ENCODE assay signal across 9 cellular contexts in the genomic region with DNA sequence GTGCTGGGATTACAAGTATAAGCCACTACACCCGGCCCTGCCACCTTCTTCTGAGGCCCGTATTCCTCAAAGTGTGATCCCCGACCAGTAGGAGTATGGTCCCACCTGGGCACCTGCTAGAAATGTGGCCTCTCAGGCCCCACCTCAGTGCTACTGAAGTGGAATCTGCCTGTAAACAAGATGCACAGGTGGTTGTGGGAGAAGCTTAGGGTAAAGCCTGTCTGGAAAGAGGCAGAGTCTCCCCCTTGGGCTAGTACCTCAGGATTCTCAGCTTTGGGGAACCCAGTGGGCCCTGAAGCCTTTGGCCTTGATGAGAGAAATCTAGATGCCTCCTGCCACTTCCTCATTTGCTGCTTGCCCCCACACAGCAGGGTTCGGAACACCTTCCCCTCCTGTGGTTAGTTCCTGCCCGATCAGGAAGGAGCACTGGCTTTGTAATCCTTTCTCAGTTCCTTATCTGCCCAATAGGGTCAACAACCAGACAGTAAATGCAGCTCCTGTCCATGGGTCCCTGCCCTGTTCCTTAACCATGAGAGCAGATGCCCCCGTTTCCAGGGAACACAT. TPM values are rescaled to one million over a fixed set of nuclear protein-coding genes. Genes with fewer than 3 reads are reported as not detected.
DNase-seq lines count a peak whose midpoint lies in the region; ATAC-seq and TF ChIP-seq lines count a peak whose summit lies in the region.
"Had no signal": no experiment of that assay in that cellular context is flagged by ENCODE, and none has a peak within 500 bp of the region (broad histone marks: within the 10 kb centered on the region; RNA-seq: fewer than 3 reads in every experiment).

No MANE protein-coding gene starts in this region.

- no peak for DNase-seq in CD4-positive, alpha-beta T cell
- peak; percentile 45 for DNase-seq in activated CD4-positive, alpha-beta memory T cell treated with anti-CD3 and anti-CD28 coated beads for 36 hours
- DNase-seq in mesenchymal stem cell (no peak), osteocyte (ENCODE audit: extremely low spot score, unreplicated experiment) (no peak), SJCRH30 (no peak), nephron progenitor cell (no peak)

- H2BK15ac ChIP-seq in mesenchymal stem cell (ENCODE audit: low read depth, poor library complexity, severe bottlenecking) = no peak overlapping the region

- TF ChIP-seq CTCF in CD4-positive, alpha-beta T cell (IDR thresholded peaks at IDR 0.05) = no peak
- TF ChIP-seq CTCF in osteocyte (IDR thresholded peaks at IDR 0.05) = no peak
- TF ChIP-seq CTCF in nephron progenitor cell (IDR thresholded peaks at IDR 0.05) = no peak

- peak overlapping the region; percentile 93 for H3K27ac Mint-ChIP-seq in CD4-positive, alpha-beta T cell
- H3K27ac Mint-ChIP-seq in activated CD4-positive, alpha-beta memory T cell treated with anti-CD3 and anti-CD28 coated beads for 36 hours = peak overlapping the region; percentile 81
- H3K27ac Mint-ChIP-seq in osteocyte (ENCODE audit: unreplicated experiment) (no peak overlapping the region), nephron progenitor cell (no peak overlapping the region)

- POLR2A ChIA-PET in CD4-positive, alpha-beta T cell (lab: Charles Lee) = interaction anchor here (1.0 to 6.5 kb wide), 5 partner anchors 9 to 64 kb away, joined by 3 to 124 read pairs (median 6); partner anchors contain the start of genes CKLF and TK2
- POLR2A ChIA-PET in activated CD4-positive, alpha-beta memory T cell treated with anti-CD3 and anti-CD28 coated beads for 36 hours (lab: Charles Lee) = interaction anchor here (1.4 kb wide), 1 partner anchor 28 kb away, joined by 5 read pairs; the partner anchor contains the start of gene CKLF

- 83% methylated on average over 6 of the region's 6 CpGs for WGBS in mesenchymal stem cell

- H2AK5ac ChIP-seq in mesenchymal stem cell (ENCODE audit: low read length, severe bottlenecking) = peak overlapping the region; percentile 20

- H3K18ac ChIP-seq in mesenchymal stem cell (ENCODE audit: low read depth in 1 of 2, low read length in 2 of 2) = no peak overlapping the region

- peak overlapping the region in 1 of 2 experiments; percentile 27 for H3K23ac ChIP-seq in mesenchymal stem cell (ENCODE audit: low read length in 2 of 2)

- CTCF ChIA-PET in CD4-positive, alpha-beta T cell (lab: Charles Lee) = interaction anchor here (1.0 to 4.0 kb wide), 4 partner anchors 27 to 84 kb away, joined by 3 to 15 read pairs (median 4); no protein-coding TSS in a partner anchor
- CTCF ChIA-PET in activated CD4-positive, alpha-beta memory T cell treated with anti-CD3 and anti-CD28 coated beads for 36 hours (lab: Charles Lee) = interaction anchor here (1.3 to 4.0 kb wide), 6 partner anchors 9 to 84 kb away, joined by 3 to 35 read pairs (median 6); no protein-coding TSS in a partner anchor

- intact Hi-C loops in CD4-positive, alpha-beta T cell (cut with DNase I, micrococcal nuclease) = loop anchor here in 1 of 2 experiments (2.0 kb wide), 1 partner anchor 24 kb away; no protein-coding TSS in a partner anchor
- intact Hi-C loops in activated CD4-positive, alpha-beta memory T cell treated with anti-CD3 and anti-CD28 coated beads for 36 hours (cut with micrococcal nuclease) = loop anchor here (2.0 kb wide), 1 partner anchor 78 kb away; no protein-coding TSS in a partner anchor

- H3K36me3 Mint-ChIP-seq in CD4-positive, alpha-beta T cell (ENCODE audit: low read depth) = no peaks in the 10 kb centered on the region
- H3K36me3 Mint-ChIP-seq in activated CD4-positive, alpha-beta memory T cell treated with anti-CD3 and anti-CD28 coated beads for 36 hours = no peaks in the 10 kb centered on the region
- peaks cover 29% of the 10 kb centered on the region for H3K36me3 Mint-ChIP-seq in osteocyte (ENCODE audit: unreplicated experiment)
- H3K36me3 Mint-ChIP-seq in nephron progenitor cell (ENCODE audit: low read depth) = peaks cover 31% of the 10 kb centered on the region

- H4K8ac ChIP-seq in mesenchymal stem cell (ENCODE audit: low read length) = no peak overlapping the region

- H3K14ac ChIP-seq in mesenchymal stem cell (ENCODE audit: low read length in 2 of 2) = no peak overlapping the region

- no peak overlapping the region for H2AFZ ChIP-seq in mesenchymal stem cell (ENCODE audit: low read depth, low read length)

- H3K9me3 Mint-ChIP-seq in CD4-positive, alpha-beta T cell = no peaks in the 10 kb centered on the region
- no peaks in the 10 kb centered on the region for H3K9me3 Mint-ChIP-seq in activated CD4-positive, alpha-beta memory T cell treated with anti-CD3 and anti-CD28 coated beads for 36 hours
- H3K9me3 Mint-ChIP-seq in osteocyte (ENCODE audit: unreplicated experiment) = no peaks in the 10 kb centered on the region
- H3K9me3 Mint-ChIP-seq in nephron progenitor cell = no peaks in the 10 kb centered on the region

- peaks cover 13% of the 10 kb centered on the region for H3K79me1 ChIP-seq in mesenchymal stem cell (replicated peaks; ENCODE audit: low read length, poor library complexity, severe bottlenecking)

- peaks cover 79% of the 10 kb centered on the region for H3K4me1 Mint-ChIP-seq in CD4-positive, alpha-beta T cell (ENCODE audit: low read depth)
- H3K4me1 Mint-ChIP-seq in activated CD4-positive, alpha-beta memory T cell treated with anti-CD3 and anti-CD28 coated beads for 36 hours (ENCODE audit: low read depth) = peaks cover 76% of the 10 kb centered on the region
- H3K4me1 Mint-ChIP-seq in osteocyte (ENCODE audit: unreplicated experiment) = peaks cover 35% of the 10 kb centered on the region
- H3K4me1 Mint-ChIP-seq in nephron progenitor cell = no peaks in the 10 kb centered on the region

- H3K27ac ChIP-seq in CD4-positive, alpha-beta T cell (ENCODE audit: low read depth, low read length) = peak overlapping the region; percentile 55
- H3K27ac ChIP-seq in mesenchymal stem cell (ENCODE audit: low read length, poor library complexity, severe bottlenecking) (peak overlapping the region; percentile 7), SJCRH30 (no peak overlapping the region)

- H3K4me3 Mint-ChIP-seq in CD4-positive, alpha-beta T cell = peak overlapping the region; percentile 42
- H3K4me3 Mint-ChIP-seq in activated CD4-positive, alpha-beta memory T cell treated with anti-CD3 and anti-CD28 coated beads for 36 hours = no peak overlapping the region
- H3K4me3 Mint-ChIP-seq in osteocyte (ENCODE audit: unreplicated experiment) (no peak overlapping the region), nephron progenitor cell (no peak overlapping the region)

- no peak overlapping the region for H3K9ac ChIP-seq in mesenchymal stem cell (ENCODE audit: low read length)

- H3K27me3 ChIP-seq in CD4-positive, alpha-beta T cell (ENCODE audit: control insufficient read depth, insufficient read depth, low read length) = no peaks in the 10 kb centered on the region
- H3K27me3 ChIP-seq in mesenchymal stem cell (ENCODE audit: control insufficient read depth in 1 of 2, insufficient read depth in 1 of 2, low read length in 2 of 2) = no peaks in the 10 kb centered on the region
- no peaks in the 10 kb centered on the region for H3K27me3 ChIP-seq in SJCRH30
- H3K27me3 ChIP-seq: adrenal gland had no signal

- no peak overlapping the region for H2BK120ac ChIP-seq in mesenchymal stem cell (ENCODE audit: low read depth, low read length)

- H3K27me3 Mint-ChIP-seq in CD4-positive, alpha-beta T cell = no peaks in the 10 kb centered on the region
- H3K27me3 Mint-ChIP-seq in activated CD4-positive, alpha-beta memory T cell treated with anti-CD3 and anti-CD28 coated beads for 36 hours = no peaks in the 10 kb centered on the region
- H3K27me3 Mint-ChIP-seq in osteocyte (ENCODE audit: unreplicated experiment) (no peaks in the 10 kb centered on the region), nephron progenitor cell (ENCODE audit: low read depth, poor library complexity) (no peaks in the 10 kb centered on the region)

- no peak overlapping the region for H4K91ac ChIP-seq in mesenchymal stem cell (ENCODE audit: low read length)

- H3K9me3 ChIP-seq in CD4-positive, alpha-beta T cell (ENCODE audit: control insufficient read depth, low read length) = no peaks in the 10 kb centered on the region
- no peaks in the 10 kb centered on the region for H3K9me3 ChIP-seq in mesenchymal stem cell (ENCODE audit: control insufficient read depth, low read length)
- no peaks in the 10 kb centered on the region for H3K9me3 ChIP-seq in SJCRH30 (replicated peaks)
- H3K9me3 ChIP-seq: adrenal gland had no signal

- no peak overlapping the region for H3K4ac ChIP-seq in mesenchymal stem cell (ENCODE audit: low read depth in 1 of 2, low read length in 2 of 2)

- H3K4me1 ChIP-seq in mesenchymal stem cell (ENCODE audit: control insufficient read depth, insufficient read depth, low read depth, low read length) (peaks cover 26% of the 10 kb centered on the region), SJCRH30 (peaks cover 22% of the 10 kb centered on the region)

- ATAC-seq in CD4-positive, alpha-beta T cell (ENCODE audit: poor library complexity) = no peak
- peak; percentile 69 for ATAC-seq in GM19324 (IDR thresholded peaks at IDR 0.05; ENCODE audit: low FRiP score, unreplicated experiment)
- peak; percentile 49 for ATAC-seq in HG03280 (IDR thresholded peaks at IDR 0.05; ENCODE audit: unreplicated experiment)

- H2BK12ac ChIP-seq in mesenchymal stem cell (ENCODE audit: low read length in 2 of 2) = no peak overlapping the region

- no peak overlapping the region for H3K4me2 ChIP-seq in mesenchymal stem cell (ENCODE audit: low read length, poor library complexity, severe bottlenecking)

- no peak overlapping the region for H3K4me3 ChIP-seq in mesenchymal stem cell (ENCODE audit: insufficient read depth in 1 of 2, low read depth in 1 of 2, low read length in 2 of 2)
- no peak overlapping the region for H3K4me3 ChIP-seq in SJCRH30
- H3K4me3 ChIP-seq: adrenal gland had no signal

- H2BK5ac ChIP-seq in mesenchymal stem cell (ENCODE audit: low read depth, low read length, poor library complexity, severe bottlenecking) = no peak overlapping the region

- H3K36me3 ChIP-seq in mesenchymal stem cell (ENCODE audit: control insufficient read depth in 1 of 2, insufficient read depth in 2 of 2, low read depth in 1 of 2, low read length in 2 of 2) (peaks cover 70% of the 10 kb centered on the region in 2 experiments), SJCRH30 (no peaks in the 10 kb centered on the region)

RNA-seq across cellular contexts. Expression of gene TK2, which starts 25.2 kb away (rescaled TPM):
- total RNA-seq in CD4-positive, alpha-beta T cell = 1 to 10 TPM; 3.6 to 5.1 TPM
- total RNA-seq in activated CD4-positive, alpha-beta memory T cell treated with anti-CD3 and anti-CD28 coated beads for 36 hours = 1 to 10 TPM; 5.4 to 5.8 TPM
- 12.5 TPM for polyA plus RNA-seq in mesenchymal stem cell (2013, experiment 1 of 2)
- polyA plus RNA-seq in mesenchymal stem cell (2013, experiment 2 of 2) = 12.8 TPM
- 33.2 and 37.4 TPM in 2 replicates for total RNA-seq in osteocyte
- total RNA-seq in SJCRH30 (2014; rRNA removed; shearing (Covaris generic)) = 14.8 and 16.0 TPM in 2 replicates

RNA-seq across cellular contexts. Expression of gene CKLF, which starts 27.7 kb away (rescaled TPM):
- 10 to 100 TPM; 10.6 to 14.1 TPM for total RNA-seq in CD4-positive, alpha-beta T cell
- total RNA-seq in activated CD4-positive, alpha-beta memory T cell treated with anti-CD3 and anti-CD28 coated beads for 36 hours = 100 to 1,000 TPM; 167 to 173 TPM
- 47.1 TPM for polyA plus RNA-seq in mesenchymal stem cell (2013, experiment 1 of 2)
- polyA plus RNA-seq in mesenchymal stem cell (2013, experiment 2 of 2) = 49.9 TPM
- total RNA-seq in osteocyte = 41.5 and 42.5 TPM in 2 replicates
- total RNA-seq in SJCRH30 (2014; rRNA removed; shearing (Covaris generic)) = 121 and 127 TPM in 2 replicates

RNA-seq across cellular contexts. Expression of gene CMTM1, which starts 41.6 kb away (rescaled TPM):
- total RNA-seq in CD4-positive, alpha-beta T cell = 1 to 10 TPM in 1 of 2 experiments, under 1 TPM in 1; 0.66 to 1.1 TPM
- 10 to 100 TPM; 10.1 to 11.5 TPM for total RNA-seq in activated CD4-positive, alpha-beta memory T cell treated with anti-CD3 and anti-CD28 coated beads for 36 hours
- polyA plus RNA-seq in mesenchymal stem cell (2013, experiment 1 of 2) = 1.8 TPM
- 1.5 TPM for polyA plus RNA-seq in mesenchymal stem cell (2013, experiment 2 of 2)
- total RNA-seq in osteocyte = 7.8 and 8.0 TPM in 2 replicates
- 6.6 and 8.2 TPM in 2 replicates for total RNA-seq in SJCRH30 (2014; rRNA removed; shearing (Covaris generic))

RNA-seq across cellular contexts. Expression of gene CMTM2, which starts 54.6 kb away (rescaled TPM):
- total RNA-seq in CD4-positive, alpha-beta T cell = not detected
- under 1 TPM; 0.36 to 0.45 TPM for total RNA-seq in activated CD4-positive, alpha-beta memory T cell treated with anti-CD3 and anti-CD28 coated beads for 36 hours
- polyA plus RNA-seq in mesenchymal stem cell (2013, experiment 1 of 2) = not detected
- polyA plus RNA-seq in mesenchymal stem cell (2013, experiment 2 of 2) = not detected
- total RNA-seq in osteocyte = not detected in 2 replicates
- 5.4 and 6.2 TPM in 2 replicates for total RNA-seq in SJCRH30 (2014; rRNA removed; shearing (Covaris generic))
- total RNA-seq: adrenal gland had no signal

Comparison
In these comparisons a context has a peak if more than half of its experiments do, and no peak if none do; other contexts are left out.
1. H3K27ac Mint-ChIP-seq: peak in CD4-positive, alpha-beta T cell (single experiment) and activated CD4-positive, alpha-beta memory T cell treated with anti-CD3 and anti-CD28 coated beads for 36 hours (single experiment); none in osteocyte (single experiment) and nephron progenitor cell (single experiment).